Comparison of ENCODE assay signal across 1 cellular context in the genomic region with DNA sequence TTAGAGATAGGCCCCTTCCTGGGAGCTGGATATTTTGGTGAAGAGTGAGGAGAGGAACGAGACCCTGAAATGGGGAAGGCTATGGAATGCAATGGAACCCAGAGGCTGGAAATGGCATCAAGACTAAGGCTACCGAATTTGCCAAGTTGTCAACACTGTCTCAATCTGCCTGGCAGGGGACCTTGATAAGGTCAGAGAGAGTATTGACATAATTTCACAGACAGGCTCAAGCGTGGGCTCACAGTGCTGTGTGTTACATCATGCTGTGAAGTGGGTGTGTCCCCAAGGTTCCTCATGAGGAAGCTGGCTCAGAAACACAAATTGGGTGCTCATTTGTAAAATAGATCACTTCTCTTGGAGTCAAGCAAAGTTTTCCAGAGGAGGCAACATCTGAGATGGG.
TF ChIP-seq lines count a peak whose summit lies in the region.

No MANE protein-coding gene starts in this region.

TF ChIP-seq in K562, 482 proteins besides CTCF, POLR2A, EP300 and RAD21 (continued from another document and continues in another):
- TF ChIP-seq, protein P1, sequence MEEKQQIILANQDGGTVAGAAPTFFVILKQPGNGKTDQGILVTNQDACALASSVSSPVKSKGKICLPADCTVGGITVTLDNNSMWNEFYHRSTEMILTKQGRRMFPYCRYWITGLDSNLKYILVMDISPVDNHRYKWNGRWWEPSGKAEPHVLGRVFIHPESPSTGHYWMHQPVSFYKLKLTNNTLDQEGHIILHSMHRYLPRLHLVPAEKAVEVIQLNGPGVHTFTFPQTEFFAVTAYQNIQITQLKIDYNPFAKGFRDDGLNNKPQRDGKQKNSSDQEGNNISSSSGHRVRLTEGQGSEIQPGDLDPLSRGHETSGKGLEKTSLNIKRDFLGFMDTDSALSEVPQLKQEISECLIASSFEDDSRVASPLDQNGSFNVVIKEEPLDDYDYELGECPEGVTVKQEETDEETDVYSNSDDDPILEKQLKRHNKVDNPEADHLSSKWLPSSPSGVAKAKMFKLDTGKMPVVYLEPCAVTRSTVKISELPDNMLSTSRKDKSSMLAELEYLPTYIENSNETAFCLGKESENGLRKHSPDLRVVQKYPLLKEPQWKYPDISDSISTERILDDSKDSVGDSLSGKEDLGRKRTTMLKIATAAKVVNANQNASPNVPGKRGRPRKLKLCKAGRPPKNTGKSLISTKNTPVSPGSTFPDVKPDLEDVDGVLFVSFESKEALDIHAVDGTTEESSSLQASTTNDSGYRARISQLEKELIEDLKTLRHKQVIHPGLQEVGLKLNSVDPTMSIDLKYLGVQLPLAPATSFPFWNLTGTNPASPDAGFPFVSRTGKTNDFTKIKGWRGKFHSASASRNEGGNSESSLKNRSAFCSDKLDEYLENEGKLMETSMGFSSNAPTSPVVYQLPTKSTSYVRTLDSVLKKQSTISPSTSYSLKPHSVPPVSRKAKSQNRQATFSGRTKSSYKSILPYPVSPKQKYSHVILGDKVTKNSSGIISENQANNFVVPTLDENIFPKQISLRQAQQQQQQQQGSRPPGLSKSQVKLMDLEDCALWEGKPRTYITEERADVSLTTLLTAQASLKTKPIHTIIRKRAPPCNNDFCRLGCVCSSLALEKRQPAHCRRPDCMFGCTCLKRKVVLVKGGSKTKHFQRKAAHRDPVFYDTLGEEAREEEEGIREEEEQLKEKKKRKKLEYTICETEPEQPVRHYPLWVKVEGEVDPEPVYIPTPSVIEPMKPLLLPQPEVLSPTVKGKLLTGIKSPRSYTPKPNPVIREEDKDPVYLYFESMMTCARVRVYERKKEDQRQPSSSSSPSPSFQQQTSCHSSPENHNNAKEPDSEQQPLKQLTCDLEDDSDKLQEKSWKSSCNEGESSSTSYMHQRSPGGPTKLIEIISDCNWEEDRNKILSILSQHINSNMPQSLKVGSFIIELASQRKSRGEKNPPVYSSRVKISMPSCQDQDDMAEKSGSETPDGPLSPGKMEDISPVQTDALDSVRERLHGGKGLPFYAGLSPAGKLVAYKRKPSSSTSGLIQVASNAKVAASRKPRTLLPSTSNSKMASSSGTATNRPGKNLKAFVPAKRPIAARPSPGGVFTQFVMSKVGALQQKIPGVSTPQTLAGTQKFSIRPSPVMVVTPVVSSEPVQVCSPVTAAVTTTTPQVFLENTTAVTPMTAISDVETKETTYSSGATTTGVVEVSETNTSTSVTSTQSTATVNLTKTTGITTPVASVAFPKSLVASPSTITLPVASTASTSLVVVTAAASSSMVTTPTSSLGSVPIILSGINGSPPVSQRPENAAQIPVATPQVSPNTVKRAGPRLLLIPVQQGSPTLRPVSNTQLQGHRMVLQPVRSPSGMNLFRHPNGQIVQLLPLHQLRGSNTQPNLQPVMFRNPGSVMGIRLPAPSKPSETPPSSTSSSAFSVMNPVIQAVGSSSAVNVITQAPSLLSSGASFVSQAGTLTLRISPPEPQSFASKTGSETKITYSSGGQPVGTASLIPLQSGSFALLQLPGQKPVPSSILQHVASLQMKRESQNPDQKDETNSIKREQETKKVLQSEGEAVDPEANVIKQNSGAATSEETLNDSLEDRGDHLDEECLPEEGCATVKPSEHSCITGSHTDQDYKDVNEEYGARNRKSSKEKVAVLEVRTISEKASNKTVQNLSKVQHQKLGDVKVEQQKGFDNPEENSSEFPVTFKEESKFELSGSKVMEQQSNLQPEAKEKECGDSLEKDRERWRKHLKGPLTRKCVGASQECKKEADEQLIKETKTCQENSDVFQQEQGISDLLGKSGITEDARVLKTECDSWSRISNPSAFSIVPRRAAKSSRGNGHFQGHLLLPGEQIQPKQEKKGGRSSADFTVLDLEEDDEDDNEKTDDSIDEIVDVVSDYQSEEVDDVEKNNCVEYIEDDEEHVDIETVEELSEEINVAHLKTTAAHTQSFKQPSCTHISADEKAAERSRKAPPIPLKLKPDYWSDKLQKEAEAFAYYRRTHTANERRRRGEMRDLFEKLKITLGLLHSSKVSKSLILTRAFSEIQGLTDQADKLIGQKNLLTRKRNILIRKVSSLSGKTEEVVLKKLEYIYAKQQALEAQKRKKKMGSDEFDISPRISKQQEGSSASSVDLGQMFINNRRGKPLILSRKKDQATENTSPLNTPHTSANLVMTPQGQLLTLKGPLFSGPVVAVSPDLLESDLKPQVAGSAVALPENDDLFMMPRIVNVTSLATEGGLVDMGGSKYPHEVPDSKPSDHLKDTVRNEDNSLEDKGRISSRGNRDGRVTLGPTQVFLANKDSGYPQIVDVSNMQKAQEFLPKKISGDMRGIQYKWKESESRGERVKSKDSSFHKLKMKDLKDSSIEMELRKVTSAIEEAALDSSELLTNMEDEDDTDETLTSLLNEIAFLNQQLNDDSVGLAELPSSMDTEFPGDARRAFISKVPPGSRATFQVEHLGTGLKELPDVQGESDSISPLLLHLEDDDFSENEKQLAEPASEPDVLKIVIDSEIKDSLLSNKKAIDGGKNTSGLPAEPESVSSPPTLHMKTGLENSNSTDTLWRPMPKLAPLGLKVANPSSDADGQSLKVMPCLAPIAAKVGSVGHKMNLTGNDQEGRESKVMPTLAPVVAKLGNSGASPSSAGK (IDR thresholded peaks at IDR 0.05), result peak; percentile 53
- peak; percentile 52; the same call in 1 of the 2 replicates for TF ChIP-seq FOXJ2 (tag; IDR thresholded peaks at IDR 0.05)
- TF ChIP-seq HMG20B (CRISPR knock-in tag; IDR thresholded peaks at IDR 0.05), result no peak
- TF ChIP-seq SMAD4 (CRISPR knock-in tag; conservative IDR thresholded peaks at IDR 0.05), result peak; percentile 92
- 0 out of 2 replicates have a peak, but pooled peaks have one; percentile 38 for TF ChIP-seq ZNF584 (CRISPR knock-in tag; IDR thresholded peaks at IDR 0.05; ENCODE audit: low read depth)
- peak; percentile 58 for TF ChIP-seq L3MBTL2 (IDR thresholded peaks at IDR 0.05)
- TF ChIP-seq MYC (IDR thresholded peaks at IDR 0.05; ENCODE audit: low read depth, low read length), result peak; percentile 45; the same call in 1 of the 2 replicates
- no peak for TF ChIP-seq MYC (CRISPR knock-in tag; IDR thresholded peaks at IDR 0.05; ENCODE audit: borderline replicate concordance, low read depth)
- TF ChIP-seq, protein P2, sequence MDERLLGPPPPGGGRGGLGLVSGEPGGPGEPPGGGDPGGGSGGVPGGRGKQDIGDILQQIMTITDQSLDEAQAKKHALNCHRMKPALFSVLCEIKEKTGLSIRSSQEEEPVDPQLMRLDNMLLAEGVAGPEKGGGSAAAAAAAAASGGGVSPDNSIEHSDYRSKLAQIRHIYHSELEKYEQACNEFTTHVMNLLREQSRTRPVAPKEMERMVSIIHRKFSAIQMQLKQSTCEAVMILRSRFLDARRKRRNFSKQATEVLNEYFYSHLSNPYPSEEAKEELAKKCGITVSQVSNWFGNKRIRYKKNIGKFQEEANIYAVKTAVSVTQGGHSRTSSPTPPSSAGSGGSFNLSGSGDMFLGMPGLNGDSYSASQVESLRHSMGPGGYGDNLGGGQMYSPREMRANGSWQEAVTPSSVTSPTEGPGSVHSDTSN (CRISPR knock-in tag; IDR thresholded peaks at IDR 0.05; ENCODE audit: low read depth), result no peak
- TF ChIP-seq, protein P2 (tag; conservative IDR thresholded peaks at IDR 0.05; ENCODE audit: low read depth), result peak; percentile 48; the same call in 1 of the 2 replicates
- TF ChIP-seq CTBP1 (IDR thresholded peaks at IDR 0.05; ENCODE audit: borderline replicate concordance), result peak; percentile 40; the same call in 1 of the 2 replicates
- TF ChIP-seq, protein P3, sequence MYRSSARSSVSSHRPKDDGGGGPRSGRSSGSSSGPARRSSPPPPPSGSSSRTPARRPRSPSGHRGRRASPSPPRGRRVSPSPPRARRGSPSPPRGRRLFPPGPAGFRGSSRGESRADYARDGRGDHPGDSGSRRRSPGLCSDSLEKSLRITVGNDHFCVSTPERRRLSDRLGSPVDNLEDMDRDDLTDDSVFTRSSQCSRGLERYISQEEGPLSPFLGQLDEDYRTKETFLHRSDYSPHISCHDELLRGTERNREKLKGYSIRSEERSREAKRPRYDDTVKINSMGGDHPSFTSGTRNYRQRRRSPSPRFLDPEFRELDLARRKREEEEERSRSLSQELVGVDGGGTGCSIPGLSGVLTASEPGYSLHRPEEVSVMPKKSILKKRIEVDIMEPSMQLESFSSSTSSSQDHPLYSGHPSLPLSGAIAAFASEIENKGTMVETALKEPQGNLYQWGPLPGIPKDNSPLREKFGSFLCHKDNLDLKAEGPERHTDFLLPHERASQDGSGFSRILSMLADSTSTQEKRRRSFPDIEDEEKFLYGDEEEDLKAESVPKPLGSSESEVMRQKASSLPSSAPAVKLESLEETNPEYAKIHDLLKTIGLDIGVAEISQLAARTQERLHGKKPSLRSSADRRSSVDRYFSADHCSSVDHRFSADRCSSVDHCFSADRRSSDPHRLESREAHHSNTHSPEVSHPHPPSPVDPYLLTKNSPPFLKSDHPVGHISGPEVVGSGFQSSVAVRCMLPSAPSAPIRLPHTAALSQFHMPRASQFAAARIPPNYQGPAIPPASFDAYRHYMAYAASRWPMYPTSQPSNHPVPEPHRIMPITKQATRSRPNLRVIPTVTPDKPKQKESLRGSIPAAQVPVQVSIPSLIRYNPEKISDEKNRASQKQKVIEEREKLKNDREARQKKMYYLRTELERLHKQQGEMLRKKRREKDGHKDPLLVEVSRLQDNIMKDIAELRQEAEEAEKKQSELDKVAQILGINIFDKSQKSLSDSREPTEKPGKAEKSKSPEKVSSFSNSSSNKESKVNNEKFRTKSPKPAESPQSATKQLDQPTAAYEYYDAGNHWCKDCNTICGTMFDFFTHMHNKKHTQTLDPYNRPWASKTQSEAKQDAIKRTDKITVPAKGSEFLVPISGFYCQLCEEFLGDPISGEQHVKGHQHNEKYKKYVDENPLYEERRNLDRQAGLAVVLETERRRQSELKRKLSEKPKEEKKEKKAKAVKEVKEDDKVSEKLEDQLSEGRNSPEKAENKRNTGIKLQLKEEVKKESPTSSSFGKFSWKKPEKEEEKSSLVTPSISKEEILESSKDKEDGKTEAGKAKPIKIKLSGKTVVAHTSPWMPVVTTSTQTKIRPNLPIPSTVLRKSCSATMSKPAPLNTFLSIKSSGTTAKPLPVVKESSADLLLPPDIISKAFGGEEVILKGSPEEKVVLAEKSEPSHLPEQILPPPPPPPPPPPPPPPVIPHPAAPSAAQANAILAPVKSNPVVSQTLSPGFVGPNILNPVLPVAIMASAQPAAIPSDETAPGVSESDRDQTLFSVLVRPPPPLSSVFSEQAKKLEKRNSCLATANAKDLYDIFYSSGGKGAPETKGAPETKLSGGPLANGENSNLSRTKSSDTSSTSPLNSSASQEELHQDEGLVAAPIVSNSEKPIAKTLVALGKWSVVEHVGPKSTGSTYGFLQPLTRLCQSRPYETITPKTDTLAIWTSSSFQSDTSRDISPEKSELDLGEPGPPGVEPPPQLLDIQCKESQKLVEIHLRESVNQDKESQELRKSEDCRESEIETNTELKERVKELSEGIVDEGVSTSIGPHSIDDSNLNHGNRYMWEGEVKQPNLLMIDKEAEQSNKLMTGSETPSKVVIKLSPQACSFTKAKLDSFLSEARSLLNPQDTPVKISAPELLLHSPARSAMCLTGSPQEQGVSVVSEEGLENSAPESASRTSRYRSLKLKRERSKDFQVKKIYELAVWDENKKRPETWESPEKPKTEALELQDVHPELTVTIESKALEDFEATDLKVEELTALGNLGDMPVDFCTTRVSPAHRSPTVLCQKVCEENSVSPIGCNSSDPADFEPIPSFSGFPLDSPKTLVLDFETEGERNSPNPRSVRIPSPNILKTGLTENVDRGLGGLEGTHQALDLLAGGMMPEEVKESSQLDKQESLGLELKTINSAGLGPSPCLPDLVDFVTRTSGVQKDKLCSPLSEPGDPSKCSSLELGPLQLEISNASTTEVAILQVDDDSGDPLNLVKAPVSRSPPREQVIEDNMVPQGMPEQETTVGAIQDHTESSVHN (IDR thresholded peaks at IDR 0.05; ENCODE audit: borderline replicate concordance in 1 of 2, low read depth in 1 of 2), result 0 out of 4 replicates have a peak, but pooled peaks of 1 of the 2 experiments have one; percentile 19
- TF ChIP-seq, protein P4, sequence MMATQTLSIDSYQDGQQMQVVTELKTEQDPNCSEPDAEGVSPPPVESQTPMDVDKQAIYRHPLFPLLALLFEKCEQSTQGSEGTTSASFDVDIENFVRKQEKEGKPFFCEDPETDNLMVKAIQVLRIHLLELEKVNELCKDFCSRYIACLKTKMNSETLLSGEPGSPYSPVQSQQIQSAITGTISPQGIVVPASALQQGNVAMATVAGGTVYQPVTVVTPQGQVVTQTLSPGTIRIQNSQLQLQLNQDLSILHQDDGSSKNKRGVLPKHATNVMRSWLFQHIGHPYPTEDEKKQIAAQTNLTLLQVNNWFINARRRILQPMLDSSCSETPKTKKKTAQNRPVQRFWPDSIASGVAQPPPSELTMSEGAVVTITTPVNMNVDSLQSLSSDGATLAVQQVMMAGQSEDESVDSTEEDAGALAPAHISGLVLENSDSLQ (IDR thresholded peaks at IDR 0.05), result peak; percentile 42; the same call in 1 of the 2 replicates
- no peak for TF ChIP-seq KHSRP (IDR thresholded peaks at IDR 0.05)
- TF ChIP-seq, protein P5, sequence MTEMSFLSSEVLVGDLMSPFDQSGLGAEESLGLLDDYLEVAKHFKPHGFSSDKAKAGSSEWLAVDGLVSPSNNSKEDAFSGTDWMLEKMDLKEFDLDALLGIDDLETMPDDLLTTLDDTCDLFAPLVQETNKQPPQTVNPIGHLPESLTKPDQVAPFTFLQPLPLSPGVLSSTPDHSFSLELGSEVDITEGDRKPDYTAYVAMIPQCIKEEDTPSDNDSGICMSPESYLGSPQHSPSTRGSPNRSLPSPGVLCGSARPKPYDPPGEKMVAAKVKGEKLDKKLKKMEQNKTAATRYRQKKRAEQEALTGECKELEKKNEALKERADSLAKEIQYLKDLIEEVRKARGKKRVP (CRISPR knock-in tag; IDR thresholded peaks at IDR 0.05), result peak; percentile 86
- TF ChIP-seq, protein P6, sequence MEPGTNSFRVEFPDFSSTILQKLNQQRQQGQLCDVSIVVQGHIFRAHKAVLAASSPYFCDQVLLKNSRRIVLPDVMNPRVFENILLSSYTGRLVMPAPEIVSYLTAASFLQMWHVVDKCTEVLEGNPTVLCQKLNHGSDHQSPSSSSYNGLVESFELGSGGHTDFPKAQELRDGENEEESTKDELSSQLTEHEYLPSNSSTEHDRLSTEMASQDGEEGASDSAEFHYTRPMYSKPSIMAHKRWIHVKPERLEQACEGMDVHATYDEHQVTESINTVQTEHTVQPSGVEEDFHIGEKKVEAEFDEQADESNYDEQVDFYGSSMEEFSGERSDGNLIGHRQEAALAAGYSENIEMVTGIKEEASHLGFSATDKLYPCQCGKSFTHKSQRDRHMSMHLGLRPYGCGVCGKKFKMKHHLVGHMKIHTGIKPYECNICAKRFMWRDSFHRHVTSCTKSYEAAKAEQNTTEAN (CRISPR knock-in tag; IDR thresholded peaks at IDR 0.05), result 0 out of 2 replicates have a peak, but pooled peaks have one; percentile 52
- no peak for TF ChIP-seq NR2C2 (CRISPR knock-in tag; IDR thresholded peaks at IDR 0.05)
- peak; percentile 49; the same call in 1 of the 2 replicates for TF ChIP-seq NR2C2 (tag; IDR thresholded peaks at IDR 0.05)
- peak; percentile 40 for TF ChIP-seq CEBPB (tag; IDR thresholded peaks at IDR 0.05)
- no peak for TF ChIP-seq ZNF586 (CRISPR knock-in tag; conservative IDR thresholded peaks at IDR 0.05)
- peak; percentile 92; the same call in 1 of the 2 replicates for TF ChIP-seq KLF13 (tag; IDR thresholded peaks at IDR 0.05; ENCODE audit: borderline replicate concordance, low read depth)
- TF ChIP-seq JUND (IDR thresholded peaks at IDR 0.05; ENCODE audit: borderline replicate concordance, low read depth, low read length), result peak; percentile 73
- TF ChIP-seq JUND (tag; IDR thresholded peaks at IDR 0.05; ENCODE audit: borderline replicate concordance, low read depth, low read length), result peak; percentile 31; the same call in 1 of the 3 replicates
- TF ChIP-seq ZBTB8A (IDR thresholded peaks at IDR 0.05; ENCODE audit: partially characterized antibody), result no peak
- TF ChIP-seq CXXC5 (CRISPR knock-in tag; IDR thresholded peaks at IDR 0.05), result peak; percentile 42
